Comparison of ENCODE assay signal across 8 cellular contexts in genomic region chr15:31396881-31397560, GRCh38.
A peak's percentile ranks its signal among the peaks of the same experiment; 100 is the strongest.
DNase-seq lines count a peak whose midpoint lies in the region; ATAC-seq and TF ChIP-seq lines count a peak whose summit lies in the region.

No MANE protein-coding gene starts in this region.

- CTCF ChIA-PET in RWPE1 (lab: Yijun Ruan, JAX): interaction anchor here (0.6 to 0.7 kb wide), 3 partner anchors 92 to 538 kb away, joined by 4 to 5 read pairs (median 4); no protein-coding TSS in a partner anchor

- intact Hi-C loops in natural killer cell (cut with micrococcal nuclease): no loop called here

- POLR2A ChIA-PET in RWPE1 (lab: Yijun Ruan, JAX; ENCODE audit: low non-redundant PET): no interaction called here

- DNase-seq in AG20443 (ENCODE audit: low spot score): peak; percentile 91
- DNase-seq in HT1080 (ENCODE audit: low read depth): peak; percentile 63
- DNase-seq in RWPE1 (ENCODE audit: low spot score): peak; percentile 91
- peak; percentile 92 for DNase-seq in fibroblast of mammary gland (ENCODE audit: low read depth)
- DNase-seq in natural killer cell: no peak
- DNase-seq in GM19240 (ENCODE audit: insufficient read length, low spot score): no peak
- DNase-seq in stimulated activated CD4-positive, alpha-beta T cell treated with anti-CD3 and anti-CD28 coated beads, Interleukin-4, amount 100 ng/mL, for 4 hours: no peak

- no peak; the same call in 1 of the 2 replicates for TF ChIP-seq CTCF in RWPE1 (conservative IDR thresholded peaks at IDR 0.05; ENCODE audit: low read depth)
- TF ChIP-seq CTCF in fibroblast of mammary gland (conservative IDR thresholded peaks at IDR 0.05; ENCODE audit: control insufficient read depth, insufficient read depth, low read depth, low read length): no peak
- TF ChIP-seq CTCF in natural killer cell (IDR thresholded peaks at IDR 0.05): no peak

- H3K27ac Mint-ChIP-seq in natural killer cell: peak overlapping the region in 1 of 2 donors; percentile 52

- peaks cover 26 to 72% of the 10 kb centered on the region in 2 donors for H3K4me1 Mint-ChIP-seq in natural killer cell

- peak overlapping the region; percentile 42 for H3K4me3 Mint-ChIP-seq in natural killer cell

- H3K27ac ChIP-seq in RWPE1: peak overlapping the region; percentile 98

- ATAC-seq in natural killer cell (peak in 2 of 3 donors; percentile 17 to 38), HG02885 (IDR thresholded peaks at IDR 0.05; ENCODE audit: poor library complexity, unreplicated experiment) (no peak)

- no peaks in the 10 kb centered on the region for H3K9me3 Mint-ChIP-seq in natural killer cell

- no peaks in the 10 kb centered on the region for H3K36me3 Mint-ChIP-seq in natural killer cell

- H3K27me3 Mint-ChIP-seq in natural killer cell (ENCODE audit: low read depth in 2 of 2): no peaks in the 10 kb centered on the region

- H3K4me3 ChIP-seq in fibroblast of mammary gland (ENCODE audit: control insufficient read depth, low read depth, low read length): no peak overlapping the region

Comparison
In these comparisons a context has a peak if more than half of its experiments do, and no peak if none do; other contexts are left out.
1. DNase-seq: peak in AG20443 (single experiment), HT1080 (single experiment), RWPE1 (single experiment) and fibroblast of mammary gland (single experiment); none in natural killer cell (single experiment), GM19240 (single experiment) and stimulated activated CD4-positive, alpha-beta T cell treated with anti-CD3 and anti-CD28 coated beads, Interleukin-4, amount 100 ng/mL, for 4 hours (0 of 2).